ENCODE assay signal across 21 cellular contexts in the genomic region with DNA sequence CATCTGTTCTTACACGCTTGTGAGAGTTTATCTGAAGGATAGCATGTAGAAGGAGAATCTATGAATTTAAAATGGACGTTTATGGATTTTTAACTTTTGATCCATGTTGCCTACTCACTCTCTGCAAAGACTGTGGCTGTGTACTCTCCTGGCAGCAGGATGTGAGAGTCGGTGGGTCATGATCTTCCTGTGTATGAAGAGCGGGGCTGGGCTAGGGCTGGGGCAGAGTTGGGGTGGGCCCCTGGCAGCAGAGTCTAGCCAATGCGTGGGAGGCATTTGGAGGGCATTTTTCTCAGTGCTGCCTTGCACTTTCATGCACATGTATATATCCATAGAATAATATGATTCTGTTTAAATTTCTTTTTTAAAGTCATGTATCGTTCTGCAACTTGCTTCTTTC. TPM values are rescaled to one million over a fixed set of nuclear protein-coding genes. Genes with fewer than 3 reads are reported as not detected.
"Had no signal": no experiment of that assay in that cellular context is flagged by ENCODE, and none has a peak within 500 bp of the region (broad histone marks: within the 10 kb centered on the region; RNA-seq: fewer than 3 reads in every experiment).

No MANE protein-coding gene starts in this region.

- H3K27me3 ChIP-seq: ascending aorta, body of pancreas, Peyer's patch, SJSA1 had no signal

- H3K27ac Mint-ChIP-seq: activated CD8-positive, alpha-beta memory T cell treated with anti-CD3 and anti-CD28 coated beads, Interleukin-2, amount 10 ng/mL, durations not matched to agents 7 days and 5 days; activated naive CD4-positive, alpha-beta T cell treated with anti-CD3 and anti-CD28 coated beads, Interleukin-2, amount 50 U/mL, for 24 hours; activated T-cell treated with anti-CD3 and anti-CD28 coated beads, Interleukin-2, amount 50 U/mL, for 24 hours; activated T-helper 1 cell treated with anti-CD3 and anti-CD28 coated beads, Interleukin-12 subunit alpha, Interleukin-12 subunit beta, Interleukin-2, Interleukin-4 antibody, amounts not matched to agents 30 ng/mL and 10 ng/mL and 1 ng/mL, durations not matched to agents 14 hours and 24 hours and 36 hours; T-helper 1 cell treated with Interleukin-12 subunit alpha and Interleukin-12 subunit beta and Interleukin-4 antibody, amounts not matched to agents 30 μg/mL and 1 μg/mL, for 36 hours had no signal

- H3K9me3 ChIP-seq: ascending aorta, body of pancreas, Peyer's patch, SJSA1 had no signal

- H3K27ac ChIP-seq: ascending aorta, Peyer's patch, SJSA1 had no signal

- DNase-seq: activated CD4-positive, alpha-beta T cell treated with anti-CD3 and anti-CD28 coated beads for 4 hours; activated CD8-positive, alpha-beta memory T cell treated with anti-CD3 and anti-CD28 coated beads, Interleukin-2, amount 10 ng/mL, durations not matched to agents 7 days and 5 days; activated effector memory CD4-positive, alpha-beta T cell treated with Interleukin-2 at 50 U/mL for 16 hours; activated naive CD4-positive, alpha-beta T cell; activated T-cell treated with anti-CD3 and anti-CD28 coated beads, Interleukin-2, amount 50 U/mL, for 24 hours; amniotic stem cell; body of pancreas; MM.1S; NCI-H1105; NCI-H1436; NCI-H187 treated with DMSO at 0.1 percent for 48 hours; NCI-H2081 treated with DMSO at 0.1 percent for 48 hours; NCI-H526; NCI-H82; Peyer's patch; SHP77 had no signal

- H3K36me3 Mint-ChIP-seq: activated CD8-positive, alpha-beta memory T cell treated with anti-CD3 and anti-CD28 coated beads, Interleukin-2, amount 10 ng/mL, durations not matched to agents 7 days and 5 days; activated naive CD4-positive, alpha-beta T cell treated with anti-CD3 and anti-CD28 coated beads, Interleukin-2, amount 50 U/mL, for 24 hours had no signal

- H3K4me3 Mint-ChIP-seq: activated CD8-positive, alpha-beta memory T cell treated with anti-CD3 and anti-CD28 coated beads, Interleukin-2, amount 10 ng/mL, durations not matched to agents 7 days and 5 days; activated naive CD4-positive, alpha-beta T cell treated with anti-CD3 and anti-CD28 coated beads, Interleukin-2, amount 50 U/mL, for 24 hours; activated T-cell treated with anti-CD3 and anti-CD28 coated beads, Interleukin-2, amount 50 U/mL, for 24 hours; activated T-helper 1 cell treated with anti-CD3 and anti-CD28 coated beads, Interleukin-12 subunit alpha, Interleukin-12 subunit beta, Interleukin-2, Interleukin-4 antibody, amounts not matched to agents 30 ng/mL and 10 ng/mL and 1 ng/mL, durations not matched to agents 14 hours and 24 hours and 36 hours; T-helper 1 cell treated with Interleukin-12 subunit alpha and Interleukin-12 subunit beta and Interleukin-4 antibody, amounts not matched to agents 30 μg/mL and 1 μg/mL, for 36 hours had no signal

- H3K4me1 Mint-ChIP-seq: activated CD8-positive, alpha-beta memory T cell treated with anti-CD3 and anti-CD28 coated beads, Interleukin-2, amount 10 ng/mL, durations not matched to agents 7 days and 5 days; activated naive CD4-positive, alpha-beta T cell treated with anti-CD3 and anti-CD28 coated beads, Interleukin-2, amount 50 U/mL, for 24 hours had no signal

- H3K4me1 ChIP-seq: ascending aorta, Peyer's patch, SJSA1 had no signal

- H3K4me3 ChIP-seq: ascending aorta, body of pancreas, Peyer's patch, SJSA1 had no signal

- H3K36me3 ChIP-seq: ascending aorta, Peyer's patch, SJSA1 had no signal

- H3K9me3 Mint-ChIP-seq: activated naive CD4-positive, alpha-beta T cell treated with anti-CD3 and anti-CD28 coated beads, Interleukin-2, amount 50 U/mL, for 24 hours; activated T-cell treated with anti-CD3 and anti-CD28 coated beads, Interleukin-2, amount 50 U/mL, for 24 hours; activated T-helper 1 cell treated with anti-CD3 and anti-CD28 coated beads, Interleukin-12 subunit alpha, Interleukin-12 subunit beta, Interleukin-2, Interleukin-4 antibody, amounts not matched to agents 30 ng/mL and 10 ng/mL and 1 ng/mL, durations not matched to agents 14 hours and 24 hours and 36 hours; T-helper 1 cell treated with Interleukin-12 subunit alpha and Interleukin-12 subunit beta and Interleukin-4 antibody, amounts not matched to agents 30 μg/mL and 1 μg/mL, for 36 hours had no signal

RNA-seq across cellular contexts. Expression of gene DAB2IP, which starts 24.0 kb away (rescaled TPM):
- total RNA-seq: activated T-helper 1 cell treated with anti-CD3 and anti-CD28 coated beads, Interleukin-12 subunit alpha, Interleukin-12 subunit beta, Interleukin-2, Interleukin-4 antibody, amounts not matched to agents 30 ng/mL and 10 ng/mL and 1 ng/mL, durations not matched to agents 14 hours and 24 hours and 36 hours had no signal
